In genomic region chr10:38025283-38025682, GRCh38 we compare ENCODE assay signal across 10 cellular contexts. TPM values are rescaled to one million over a fixed set of nuclear protein-coding genes. Genes with fewer than 3 reads are reported as not detected.
DNase-seq lines count a peak whose midpoint lies in the region; ATAC-seq and TF ChIP-seq lines count a peak whose summit lies in the region.
"Had no signal": no experiment of that assay in that cellular context is flagged by ENCODE, and none has a peak within 500 bp of the region (broad histone marks: within the 10 kb centered on the region; RNA-seq: fewer than 3 reads in every experiment).

No MANE protein-coding gene starts in this region.

- POLR2A ChIA-PET in PC-3 (lab: Charles Lee; ENCODE audit: unreplicated experiment) = no interaction called here

- H3K4me2 ChIP-seq in PC-3 (ENCODE audit: low read length) = no peak overlapping the region

- H3K79me2 ChIP-seq in PC-3 (ENCODE audit: low read length) = no peaks in the 10 kb centered on the region

- H3K36me3 ChIP-seq in left lung (peaks cover 0 to 88% of the 10 kb centered on the region in 2 donors), PC-3 (ENCODE audit: low read depth, low read length) (peaks cover 82% of the 10 kb centered on the region)

- H2AFZ ChIP-seq in PC-3 (ENCODE audit: low read length) = no peak overlapping the region

- intact Hi-C loops in left lung (cut with DNase I) (no loop called here), PC-3 (cut with micrococcal nuclease) (no loop called here)

- H3K9ac ChIP-seq in PC-3 (ENCODE audit: low read length) = no peak overlapping the region

- ATAC-seq in GM18870 (IDR thresholded peaks at IDR 0.05; ENCODE audit: unreplicated experiment) = peak; percentile 60
- ATAC-seq in GM21825 (IDR thresholded peaks at IDR 0.05; ENCODE audit: unreplicated experiment) = peak; percentile 95
- peak; percentile 36 for ATAC-seq in left lung
- ATAC-seq in PC-3 = no peak
- ATAC-seq: esophagus mucosa had no signal

- no TSS peak for BruUV-seq in PC-3 (replicated peaks; lab: Mats Ljungman, UMichigan)

- H3K9me3 ChIP-seq in left lung (no peaks in the 10 kb centered on the region), PC-3 (ENCODE audit: low read length) (0 out of 2 replicates have a peak, but pooled peaks cover 6% of the 10 kb centered on the region)

- H3K4me1 ChIP-seq in left lung = peaks cover 0 to 15% of the 10 kb centered on the region in 2 donors
- H3K4me1 ChIP-seq in PC-3 (ENCODE audit: insufficient read depth, low read length) = peaks cover 4% of the 10 kb centered on the region

- no peaks in the 10 kb centered on the region for H4K20me1 ChIP-seq in PC-3 (ENCODE audit: low read length)

- CTCF ChIA-PET in PC-3 (lab: Charles Lee) = no interaction called here

- no peaks in the 10 kb centered on the region for H3F3A ChIP-seq in PC-3 (ENCODE audit: low read length, unreplicated experiment)

- H3K27me3 ChIP-seq in left lung (no peaks in the 10 kb centered on the region), PC-3 (ENCODE audit: low read length) (no peaks in the 10 kb centered on the region)

- TF ChIP-seq CTCF in left lung (IDR thresholded peaks at IDR 0.05) (no peak), PC-3 (conservative IDR thresholded peaks at IDR 0.05; ENCODE audit: low read depth, low read length) (no peak)

- peak; percentile 47 for DNase-seq in KBM-7
- no peak for DNase-seq in left lung
- DNase-seq in PC-3 = no peak
- no peak for DNase-seq in HT-29 (ENCODE audit: low spot score)
- no peak for DNase-seq in NCI-H82 treated with DMSO at 0.1 percent for 48 hours (lab: John Stamatoyannopoulos, UW; ENCODE audit: unreplicated experiment)
- no peak for DNase-seq in activated CD4-positive, alpha-beta T cell treated with anti-CD3 and anti-CD28 coated beads, Interleukin-2, amount 50 U/mL, for 4 hours
- DNase-seq: NCI-H510A treated with DMSO at 0.1 percent for 48 hours had no signal

- H3K27ac ChIP-seq in left lung = peak overlapping the region in 1 of 2 donors; percentile 25
- no peak overlapping the region for H3K27ac ChIP-seq in PC-3 (ENCODE audit: low read length)

- no peaks in the 10 kb centered on the region for H3K9me2 ChIP-seq in PC-3 (replicated peaks; ENCODE audit: low read length)

- in situ Hi-C loops in KBM-7 (cut with MboI; ENCODE audit: low pct_unique_long_range_greater_than_20kb, low sequenced_read_pairs) = no loop called here

- H3K4me3 ChIP-seq in left lung (no peak overlapping the region), PC-3 (ENCODE audit: low read length) (no peak overlapping the region)

RNA-seq across cellular contexts. Expression of gene ZNF33A, which starts 14.8 kb away (rescaled TPM):
- total RNA-seq in left lung (10 to 100 TPM; 25.8 to 29.9 TPM), PC-3 (2014; rRNA removed) (18.0 and 21.1 TPM in 2 replicates)
- 7.3 and 18.6 TPM in 2 replicates for total RNA-seq in HT-29 (2014; rRNA removed; shearing (Covaris generic))

RNA-seq across cellular contexts. Expression of gene ZNF25, which starts 48.8 kb away (rescaled TPM):
- total RNA-seq in left lung = 10 to 100 TPM in 1 of 2 donors, 1 to 10 TPM in 1; 8.7 to 11.5 TPM
- total RNA-seq in PC-3 (2014; rRNA removed) = 2.4 and 3.9 TPM in 2 replicates
- total RNA-seq in HT-29 (2014; rRNA removed; shearing (Covaris generic)) = 0.15 and 0.60 TPM in 2 replicates
